21 cellular contexts compared by ENCODE assay signal in genomic region chr19:45419895-45420294, GRCh38. TPM values are rescaled to one million over a fixed set of nuclear protein-coding genes. Genes with fewer than 3 reads are reported as not detected.
DNase-seq lines count a peak whose midpoint lies in the region; ATAC-seq, FAIRE-seq and TF ChIP-seq lines count a peak whose summit lies in the region.
"Had no signal": no experiment of that assay in that cellular context is flagged by ENCODE, and none has a peak within 500 bp of the region (broad histone marks: within the 10 kb centered on the region; RNA-seq: fewer than 3 reads in every experiment).

No MANE protein-coding gene starts in this region.

- H3K4me1 ChIP-seq in BLaER1 (peaks cover 96% of the 10 kb centered on the region), SJCRH30 (peaks cover 14% of the 10 kb centered on the region), kidney (ENCODE audit: control insufficient read depth in 1 of 2, insufficient read depth in 1 of 2, low read depth in 1 of 2, low read length in 2 of 2) (peaks cover 0 to 16% of the 10 kb centered on the region in 2 donors), mucosa of descending colon (ENCODE audit: low read depth) (peaks cover 6% of the 10 kb centered on the region)

- H3K4me2 ChIP-seq in BLaER1: peak overlapping the region; percentile 93
- H3K4me2 ChIP-seq: hepatocyte had no signal

- intact Hi-C loops in kidney (cut with DNase I): no loop called here
- intact Hi-C loops in mucosa of descending colon (cut with DNase I, micrococcal nuclease): no loop called here

- ATAC-seq in mucosa of descending colon: no peak
- ATAC-seq in GM21737 (IDR thresholded peaks at IDR 0.05; ENCODE audit: unreplicated experiment): no peak
- ATAC-seq: activated naive CD4-positive, alpha-beta T cell treated with anti-CD3 and anti-CD28 coated beads, Interleukin-2, amount 50 U/mL, for 72 hours had no signal

- H3K9ac ChIP-seq in BLaER1 (peak overlapping the region; percentile 65), kidney (ENCODE audit: low read length in 2 of 2) (no peak overlapping the region)

- TF ChIP-seq CTCF in HL-60 (IDR thresholded peaks at IDR 0.05; ENCODE audit: insufficient read depth, low read length) (no peak), kidney (IDR thresholded peaks at IDR 0.05; ENCODE audit: borderline replicate concordance, extremely low read depth, insufficient read depth) (no peak), mucosa of descending colon (IDR thresholded peaks at IDR 0.05) (no peak)

- H3K9me3 ChIP-seq in BLaER1 (no peaks in the 10 kb centered on the region), SJCRH30 (replicated peaks) (no peaks in the 10 kb centered on the region), kidney (ENCODE audit: control insufficient read depth in 1 of 2, low read length in 2 of 2) (no peaks in the 10 kb centered on the region), mucosa of descending colon (no peaks in the 10 kb centered on the region)
- H3K9me3 ChIP-seq: left ventricle myocardium inferior, sigmoid colon, tibial artery had no signal

- H3K4me3 ChIP-seq in BLaER1 (peak overlapping the region; percentile 50; the same call in 1 of the 2 replicates), HL-60 (replicated peaks; ENCODE audit: insufficient read depth, low read length) (no peak overlapping the region), SJCRH30 (no peak overlapping the region), kidney (ENCODE audit: low read length in 2 of 2) (no peak overlapping the region), mucosa of descending colon (no peak overlapping the region)
- H3K4me3 ChIP-seq: hepatocyte, left ventricle myocardium inferior, sigmoid colon, tibial artery had no signal

- no peak for FAIRE-seq in kidney (lab: Jason Lieb, UNC)
- FAIRE-seq: RCC 7860 had no signal

- H3K27ac ChIP-seq in BLaER1 (peak overlapping the region; percentile 86), HL-60 (replicated peaks) (peak overlapping the region; percentile 73), SJCRH30 (peak overlapping the region; percentile 53), kidney (ENCODE audit: low read depth in 2 of 2, low read length in 2 of 2) (no peak overlapping the region)
- H3K27ac ChIP-seq: hepatocyte, left ventricle myocardium inferior, tibial artery, WERI-Rb-1 had no signal

- no peaks in the 10 kb centered on the region for H3K27me3 ChIP-seq in BLaER1
- no peaks in the 10 kb centered on the region for H3K27me3 ChIP-seq in HL-60 (ENCODE audit: insufficient read depth, poor library complexity, severe bottlenecking)
- H3K27me3 ChIP-seq in SJCRH30: no peaks in the 10 kb centered on the region
- H3K27me3 ChIP-seq: hepatocyte, sigmoid colon, tibial artery had no signal

- DNase-seq in HL-60 (ENCODE audit: low read depth in 1 of 2, low spot score in 1 of 2) (no peak), SJCRH30 (no peak), kidney (peak; percentile 63), HT-29 (ENCODE audit: low spot score) (no peak), mucosa of descending colon (no peak)
- DNase-seq in stimulated activated CD4-positive, alpha-beta T cell treated with anti-CD3 and anti-CD28 coated beads, Interleukin-4, amount 100 ng/mL, for 24 hours: no peak
- DNase-seq: activated CD8-positive, alpha-beta memory T cell treated with anti-CD3 and anti-CD28 coated beads for 24 hours; CD4-positive, alpha-beta T cell; effector CD8-positive, alpha-beta T cell; foreskin melanocyte; immature natural killer cell; left ventricle myocardium inferior; NCI-H774; sigmoid colon; WERI-Rb-1 had no signal

- peaks cover 16% of the 10 kb centered on the region for H4K20me1 ChIP-seq in BLaER1

- H3K36me3 ChIP-seq in BLaER1 (peaks cover 43% of the 10 kb centered on the region), SJCRH30 (no peaks in the 10 kb centered on the region), kidney (ENCODE audit: control insufficient read depth in 1 of 2, insufficient read depth in 2 of 2, low read length in 2 of 2) (peaks cover 2 to 12% of the 10 kb centered on the region in 2 donors), mucosa of descending colon (ENCODE audit: low read depth) (no peaks in the 10 kb centered on the region)

RNA-seq across cellular contexts. Expression of gene ERCC1, which starts 3.8 kb away (rescaled TPM):
- 29.7 and 32.3 TPM in 2 replicates for total RNA-seq in SJCRH30 (2014; rRNA removed; shearing (Covaris generic))
- total RNA-seq in kidney (60.8 TPM), mucosa of descending colon (10 to 100 TPM; 37.7 to 51.2 (median 46.6) TPM)
- polyA plus RNA-seq in kidney (ENCODE audit: insufficient read depth, low read depth, low replicate concordance): 107 TPM
- 154 and 159 TPM in 2 replicates for total RNA-seq in HT-29 (2014; rRNA removed; shearing (Covaris generic))

RNA-seq across cellular contexts. Expression of gene POLR1G, which starts 13.5 kb away (rescaled TPM):
- total RNA-seq in SJCRH30 (2014; rRNA removed; shearing (Covaris generic)): 20.9 and 21.8 TPM in 2 replicates
- 3.9 TPM for total RNA-seq in kidney
- 2.4 TPM for polyA plus RNA-seq in kidney (ENCODE audit: insufficient read depth, low read depth, low replicate concordance)
- total RNA-seq in HT-29 (2014; rRNA removed; shearing (Covaris generic)): 51.7 and 68.2 TPM in 2 replicates
- 1 to 10 TPM; 3.2 to 4.1 (median 3.2) TPM for total RNA-seq in mucosa of descending colon

RNA-seq across cellular contexts. Expression of gene PPP1R13L, which starts 15.0 kb away (rescaled TPM):
- total RNA-seq in SJCRH30 (2014; rRNA removed; shearing (Covaris generic)): 2.4 and 3.2 TPM in 2 replicates
- total RNA-seq in kidney (32.4 TPM), mucosa of descending colon (10 to 100 TPM; 21.1 to 36.7 (median 30.8) TPM)
- polyA plus RNA-seq in kidney (ENCODE audit: insufficient read depth, low read depth, low replicate concordance): 21.4 TPM
- 47.8 and 48.0 TPM in 2 replicates for total RNA-seq in HT-29 (2014; rRNA removed; shearing (Covaris generic))

RNA-seq across cellular contexts. Expression of gene FOSB, which starts 47.9 kb away (rescaled TPM):
- total RNA-seq in SJCRH30 (2014; rRNA removed; shearing (Covaris generic)): 0.35 and 0.40 TPM in 2 replicates
- total RNA-seq in kidney: 0.98 TPM
- 0.73 TPM for polyA plus RNA-seq in kidney (ENCODE audit: insufficient read depth, low read depth, low replicate concordance)
- 218 and 253 TPM in 2 replicates for total RNA-seq in HT-29 (2014; rRNA removed; shearing (Covaris generic))
- 10 to 100 TPM in 1 of 3 donors, 1 to 10 TPM in 1, under 1 TPM in 1; 0.58 to 10.3 (median 1.6) TPM for total RNA-seq in mucosa of descending colon

RNA-seq across cellular contexts. Expression of gene ERCC2, which starts 49.5 kb away (rescaled TPM):
- total RNA-seq in SJCRH30 (2014; rRNA removed; shearing (Covaris generic)): 24.2 and 27.7 TPM in 2 replicates
- total RNA-seq in kidney: 19.0 TPM
- 16.7 TPM for polyA plus RNA-seq in kidney (ENCODE audit: insufficient read depth, low read depth, low replicate concordance)
- total RNA-seq in HT-29 (2014; rRNA removed; shearing (Covaris generic)): 40.9 and 49.8 TPM in 2 replicates
- total RNA-seq in mucosa of descending colon: 10 to 100 TPM; 11.2 to 22.9 (median 14.7) TPM

Comparison
In these comparisons a context has a peak if more than half of its experiments do, and no peak if none do; other contexts are left out.
1. H3K27ac ChIP-seq: peak in BLaER1 (single experiment), HL-60 (single experiment) and SJCRH30 (single experiment); none in kidney (0 of 2).